Comparison of ENCODE assay signal across 8 cellular contexts in the genomic region with DNA sequence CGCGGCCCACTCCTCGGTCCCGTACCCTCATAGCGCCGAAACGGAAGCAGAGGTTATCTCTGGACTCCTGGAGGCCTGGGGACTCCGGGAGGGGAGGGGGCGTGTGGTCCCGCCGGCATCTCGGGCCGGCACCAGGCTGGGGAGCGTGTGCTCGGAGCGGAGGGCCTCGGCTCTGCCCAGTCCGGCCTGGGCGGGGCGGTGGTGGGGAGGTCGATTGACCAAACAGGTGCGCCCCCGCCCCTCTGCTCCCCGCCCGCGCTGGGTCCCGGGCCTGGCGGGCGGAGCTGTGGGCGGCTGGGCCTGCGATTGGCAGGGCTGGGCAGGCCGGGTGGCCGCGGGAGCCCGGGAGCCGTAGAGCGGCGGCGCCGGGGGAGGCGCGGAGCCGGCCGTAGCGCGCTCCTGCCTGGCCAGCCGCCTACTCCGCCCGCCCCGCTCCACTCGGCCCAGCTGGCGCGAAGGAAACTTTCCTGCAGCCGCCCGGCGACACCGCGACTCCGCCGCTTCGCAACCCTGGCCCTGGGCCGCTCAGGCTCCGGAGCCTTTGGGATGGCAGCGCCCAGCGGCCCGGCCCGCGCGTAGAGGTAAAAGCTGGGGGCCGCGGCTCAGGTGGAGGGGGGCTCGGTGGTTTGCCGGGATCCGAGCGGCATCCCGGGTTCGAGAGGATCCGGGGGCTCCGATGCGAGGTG. TPM values are rescaled to one million over a fixed set of nuclear protein-coding genes. Genes with fewer than 3 reads are reported as not detected.
DNase-seq lines count a peak whose midpoint lies in the region; ATAC-seq and TF ChIP-seq lines count a peak whose summit lies in the region.

No MANE protein-coding gene starts in this region.

- H3K27ac ChIP-seq in SJCRH30 (peak overlapping the region; percentile 38), parathyroid adenoma (peak overlapping the region; percentile 87)

- DNase-seq in ELR (ENCODE audit: low read depth): peak; percentile 41
- peak; percentile 89 to 91 for DNase-seq in SJCRH30
- peak; percentile 86 for DNase-seq in Right ventricle myocardium inferior (ENCODE audit: missing footprints)
- DNase-seq in HCEC 1CT: no peak
- DNase-seq in cortex of kidney (lab: John Stamatoyannopoulos, UW): no peak
- DNase-seq in activated naive CD4-positive, alpha-beta T cell (lab: John Stamatoyannopoulos, UW): no peak

- H3K4me1 ChIP-seq in SJCRH30 (peaks cover 16% of the 10 kb centered on the region), parathyroid adenoma (peaks cover 3% of the 10 kb centered on the region)

- H3K9ac ChIP-seq in parathyroid adenoma: no peak overlapping the region

- H3K9me3 ChIP-seq in SJCRH30 (replicated peaks): peaks cover 12% of the 10 kb centered on the region; the same call in 1 of the 2 replicates
- no peaks in the 10 kb centered on the region for H3K9me3 ChIP-seq in parathyroid adenoma (ENCODE audit: control insufficient read depth, low read length)

- TF ChIP-seq CTCF in parathyroid adenoma (IDR thresholded peaks at IDR 0.05): no peak

- peak overlapping the region; percentile 82 for H3K4me2 ChIP-seq in parathyroid adenoma (ENCODE audit: low read length)

- H3K36me3 ChIP-seq in SJCRH30 (no peaks in the 10 kb centered on the region), parathyroid adenoma (ENCODE audit: control insufficient read depth, insufficient read depth, low read length) (no peaks in the 10 kb centered on the region)

- intact Hi-C loops in Right ventricle myocardium inferior (cut with DNase I): loop anchor here (5.0 kb wide), 2 partner anchors 47 to 393 kb away; no protein-coding TSS in a partner anchor

- H3K27me3 ChIP-seq in SJCRH30 (no peaks in the 10 kb centered on the region), parathyroid adenoma (ENCODE audit: control insufficient read depth, insufficient read depth, low read length) (no peaks in the 10 kb centered on the region)

- peak overlapping the region; percentile 82 for H2AFZ ChIP-seq in parathyroid adenoma

- H3K79me2 ChIP-seq in parathyroid adenoma: no peaks in the 10 kb centered on the region

- H3K4me3 ChIP-seq in SJCRH30 (peak overlapping the region; percentile 75), parathyroid adenoma (ENCODE audit: low read depth, low read length) (peak overlapping the region; percentile 59)

- ATAC-seq in Right ventricle myocardium inferior (peak; percentile 86), GM18868 (IDR thresholded peaks at IDR 0.05; ENCODE audit: unreplicated experiment) (no peak)

RNA-seq across cellular contexts. Expression of a gene that starts 52.1 kb away (rescaled TPM):
- total RNA-seq in SJCRH30 (2014; rRNA removed; shearing (Covaris generic)): 18.2 and 18.7 TPM in 2 replicates
- 53.0 TPM for total RNA-seq in Right ventricle myocardium inferior

Comparison
In these comparisons a context has a peak if more than half of its experiments do, and no peak if none do; other contexts are left out.
1. DNase-seq: peak in ELR (single experiment), SJCRH30 (2 of 2) and Right ventricle myocardium inferior (single experiment); none in HCEC 1CT (single experiment), cortex of kidney (single experiment) and activated naive CD4-positive, alpha-beta T cell (0 of 4).